8 cellular contexts compared by ENCODE assay signal in genomic region chr10:102795453-102796406, GRCh38. TPM values are rescaled to one million over a fixed set of nuclear protein-coding genes. Genes with fewer than 3 reads are reported as not detected.
DNase-seq lines count a peak whose midpoint lies in the region; ATAC-seq, FAIRE-seq and TF ChIP-seq lines count a peak whose summit lies in the region.

No MANE protein-coding gene starts in this region.

- H3K4me3 ChIP-seq in dorsolateral prefrontal cortex, result peak overlapping the region in 4 of 59 donors; percentile 0 to 26 (median 8)
- peak overlapping the region in 1 of 8 donors; percentile 13 for H3K4me3 ChIP-seq in spleen

- DNase-seq in dorsolateral prefrontal cortex, result no peak
- no peak for DNase-seq in spleen
- no peak for DNase-seq in AML-193 (lab: John Stamatoyannopoulos, UW)
- DNase-seq in RKO (ENCODE audit: low spot score), result no peak
- DNase-seq in HK-2 (ENCODE audit: unreplicated experiment), result no peak
- DNase-seq in H54 (ENCODE audit: insufficient read length, low spot score), result no peak

- H3K27ac ChIP-seq in dorsolateral prefrontal cortex (peak overlapping the region in 56 of 59 donors; percentile 1 to 89 (median 68)), spleen (peak overlapping the region; percentile 27 to 83 (median 77))

- TF ChIP-seq CTCF in dorsolateral prefrontal cortex (IDR thresholded peaks at IDR 0.05 in 54 of 56, conservative IDR thresholded peaks at IDR 0.05 in 2 of 56; ENCODE audit: low read depth in 1 of 56, partially characterized antibody in 56 of 56), result no peak
- TF ChIP-seq CTCF in spleen (IDR thresholded peaks at IDR 0.05 in 8 of 11, conservative IDR thresholded peaks at IDR 0.05 in 3 of 11), result no peak

- ATAC-seq in GM19455 (IDR thresholded peaks at IDR 0.05; ENCODE audit: unreplicated experiment) (peak; percentile 17), HG03175 (IDR thresholded peaks at IDR 0.05; ENCODE audit: unreplicated experiment) (peak; percentile 22)

- TF ChIP-seq POLR2A in spleen (IDR thresholded peaks at IDR 0.05), result no peak
- TF ChIP-seq POLR2A in H54 (IDR thresholded peaks at IDR 0.05; ENCODE audit: low read depth, low read length), result no peak

- intact Hi-C loops in dorsolateral prefrontal cortex (cut with DNase I) (loop anchor here in 1 of 2 donors (10.0 kb wide), 1 partner anchor 61 kb away; no protein-coding TSS in a partner anchor), spleen (cut with DNase I; ENCODE audit: low total_unique reads) (no loop called here)

- H3K36me3 ChIP-seq in spleen, result peaks cover 3 to 43% (median 25%) of the 10 kb centered on the region in 6 donors

- peaks cover 29 to 94% (median 60%) of the 10 kb centered on the region in 6 donors for H3K4me1 ChIP-seq in spleen

- WGBS in spleen, 5 donors, result 56 to 66% (median 60%) methylated on average over 15 of the region's 15 CpGs

- no peaks in the 10 kb centered on the region for H3K9me3 ChIP-seq in spleen

- H3K27me3 ChIP-seq in dorsolateral prefrontal cortex (no peaks in the 10 kb centered on the region), spleen (replicated peaks in 1 of 7) (no peaks in the 10 kb centered on the region)

- no peak for FAIRE-seq in H54 (lab: Jason Lieb, UNC)

RNA-seq across cellular contexts. Expression of gene CYP17A1, which starts 41.5 kb away (rescaled TPM):
- total RNA-seq in dorsolateral prefrontal cortex (1 to 10 TPM in 2 of 120 experiments, not detected in 118; 3.8 to 4.8 TPM), spleen (1 to 10 TPM in 1 of 7 donors, not detected in 6; 1.0 TPM)
- polyA plus RNA-seq in spleen, result under 1 TPM in 2 of 3 donors, not detected in 1; 0.20 to 0.30 TPM

RNA-seq across cellular contexts. Expression of gene WBP1L, which starts 52.0 kb away (rescaled TPM):
- 10 to 100 TPM; 27.9 to 71.0 (median 38.0) TPM for total RNA-seq in dorsolateral prefrontal cortex
- 100 to 1,000 TPM in 2 of 7 donors, 10 to 100 TPM in 5; 38.6 to 149 (median 55.4) TPM for total RNA-seq in spleen
- 10 to 100 TPM; 15.9 to 24.1 (median 16.1) TPM for polyA plus RNA-seq in spleen

RNA-seq across cellular contexts. Expression of gene BORCS7, which starts 58.3 kb away (rescaled TPM):
- total RNA-seq in dorsolateral prefrontal cortex (10 to 100 TPM; 13.2 to 36.5 (median 22.8) TPM), spleen (10 to 100 TPM; 18.8 to 32.7 (median 27.2) TPM)
- 10 to 100 TPM; 20.6 to 44.8 (median 28.0) TPM for polyA plus RNA-seq in spleen
